ENCODE assay signal across 31 cellular contexts in the genomic region with DNA sequence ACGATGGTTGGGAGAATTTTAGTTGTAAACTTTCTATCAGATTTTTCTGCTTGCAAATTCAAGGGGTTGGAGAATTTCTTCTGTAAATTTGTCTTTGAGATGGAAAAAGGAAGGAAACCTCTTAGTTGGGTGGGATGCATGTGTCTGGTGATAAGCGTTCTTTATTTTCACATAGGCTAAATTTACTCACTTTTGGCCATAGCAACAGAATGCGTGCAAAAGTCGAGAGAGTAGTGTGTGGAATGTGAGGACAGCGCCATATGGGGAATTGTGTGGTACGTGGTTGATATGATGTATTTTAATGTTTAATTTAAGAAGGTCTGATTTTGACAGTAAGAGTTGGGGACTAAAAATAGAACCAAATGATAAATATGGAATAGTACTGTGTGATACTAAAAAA.
"Had no signal": no experiment of that assay in that cellular context is flagged by ENCODE, and none has a peak within 500 bp of the region (broad histone marks: within the 10 kb centered on the region; RNA-seq: fewer than 3 reads in every experiment).

No MANE protein-coding gene starts in this region.

- H3K27ac Mint-ChIP-seq: activated B cell treated with CpG ODN at 0.5 μM for 24 hours; activated CD8-positive, alpha-beta T cell treated with anti-CD3 and anti-CD28 coated beads for 36 hours; activated naive CD4-positive, alpha-beta T cell treated with anti-CD3 and anti-CD28 coated beads, Interleukin-2, amount 50 U/mL, for 24 hours; activated naive CD8-positive, alpha-beta T cell treated with anti-CD3 and anti-CD28 coated beads for 36 hours; activated naive CD8-positive, alpha-beta T cell treated with anti-CD3 and anti-CD28 coated beads, Interleukin-2, amount 50 U/mL, for 24 hours; activated T-helper 17 cell treated with anti-CD3 and anti-CD28 coated beads, Interleukin-2, amount 50 U/mL, for 72 hours; effector memory CD8-positive, alpha-beta T cell; T-cell; T-helper 1 cell treated with Interleukin-12 subunit alpha and Interleukin-12 subunit beta and Interleukin-4 antibody, amounts not matched to agents 30 μg/mL and 1 μg/mL, for 36 hours had no signal

- DNase-seq: activated B cell treated with CpG ODN at 0.5 μM for 24 hours; activated CD4-positive, alpha-beta T cell treated with anti-CD3 and anti-CD28 coated beads for 48 hours; activated CD4-positive, alpha-beta T cell treated with anti-CD3 and anti-CD28 coated beads, Interleukin-2, amount 50 U/mL, for 1 hour; activated CD4-positive, alpha-beta T cell treated with anti-CD3 and anti-CD28 coated beads, Interleukin-2, amount 50 U/mL, for 48 hours; activated CD8-positive, alpha-beta memory T cell treated with anti-CD3 and anti-CD28 coated beads for 24 hours; activated CD8-positive, alpha-beta T cell treated with anti-CD3 and anti-CD28 coated beads for 36 hours; activated effector memory CD4-positive, alpha-beta T cell treated with Interleukin-2 at 50 U/mL for 16 hours; activated gamma-delta T cell treated with Interleukin-2 at 50 U/mL for 16 hours; activated naive CD4-positive, alpha-beta T cell treated with Interleukin-2 at 50 U/mL for 16 hours; activated naive CD8-positive, alpha-beta T cell treated with anti-CD3 and anti-CD28 coated beads for 36 hours; activated naive CD8-positive, alpha-beta T cell treated with anti-CD3 and anti-CD28 coated beads, Interleukin-2, amount 50 U/mL, for 24 hours; activated T-cell treated with anti-CD3 and anti-CD28 coated beads, Interleukin-2, amount 50 U/mL, for 4 hours; adrenal gland; aorta; body of pancreas; caudate nucleus; cortex of kidney; dermis blood vessel endothelial cell; effector CD4-positive, alpha-beta T cell; effector memory CD8-positive, alpha-beta T cell; erythroblast; foreskin keratinocyte; gastrocnemius medialis; glutamatergic neuron; SW 1271; T-cell; T-helper 9 cell; WERI-Rb-1 had no signal

- H3K9me3 Mint-ChIP-seq: activated B cell treated with CpG ODN at 0.5 μM for 24 hours; activated T-cell treated with anti-CD3 and anti-CD28 coated beads, Interleukin-2, amount 50 U/mL, for 4 hours had no signal

- H3K4me3 Mint-ChIP-seq: activated B cell treated with CpG ODN at 0.5 μM for 24 hours; activated CD8-positive, alpha-beta T cell treated with anti-CD3 and anti-CD28 coated beads for 36 hours; activated naive CD4-positive, alpha-beta T cell treated with anti-CD3 and anti-CD28 coated beads, Interleukin-2, amount 50 U/mL, for 24 hours; activated naive CD8-positive, alpha-beta T cell treated with anti-CD3 and anti-CD28 coated beads for 36 hours; activated naive CD8-positive, alpha-beta T cell treated with anti-CD3 and anti-CD28 coated beads, Interleukin-2, amount 50 U/mL, for 24 hours; activated T-cell treated with anti-CD3 and anti-CD28 coated beads, Interleukin-2, amount 50 U/mL, for 4 hours; activated T-helper 17 cell treated with anti-CD3 and anti-CD28 coated beads, Interleukin-2, amount 50 U/mL, for 72 hours; effector memory CD8-positive, alpha-beta T cell; T-cell; T-helper 1 cell treated with Interleukin-12 subunit alpha and Interleukin-12 subunit beta and Interleukin-4 antibody, amounts not matched to agents 30 μg/mL and 1 μg/mL, for 36 hours had no signal

- H3K36me3 Mint-ChIP-seq: activated naive CD4-positive, alpha-beta T cell treated with anti-CD3 and anti-CD28 coated beads, Interleukin-2, amount 50 U/mL, for 24 hours; activated naive CD8-positive, alpha-beta T cell treated with anti-CD3 and anti-CD28 coated beads for 36 hours; T-cell had no signal

- H3K27me3 Mint-ChIP-seq: activated B cell treated with CpG ODN at 0.5 μM for 24 hours; activated CD8-positive, alpha-beta T cell treated with anti-CD3 and anti-CD28 coated beads for 36 hours; activated naive CD4-positive, alpha-beta T cell treated with anti-CD3 and anti-CD28 coated beads, Interleukin-2, amount 50 U/mL, for 24 hours; activated naive CD8-positive, alpha-beta T cell treated with anti-CD3 and anti-CD28 coated beads for 36 hours; activated naive CD8-positive, alpha-beta T cell treated with anti-CD3 and anti-CD28 coated beads, Interleukin-2, amount 50 U/mL, for 24 hours; activated T-helper 17 cell treated with anti-CD3 and anti-CD28 coated beads, Interleukin-2, amount 50 U/mL, for 72 hours; effector memory CD8-positive, alpha-beta T cell; T-cell had no signal

- H3K4me1 Mint-ChIP-seq: activated B cell treated with CpG ODN at 0.5 μM for 24 hours; activated naive CD4-positive, alpha-beta T cell treated with anti-CD3 and anti-CD28 coated beads, Interleukin-2, amount 50 U/mL, for 24 hours; activated naive CD8-positive, alpha-beta T cell treated with anti-CD3 and anti-CD28 coated beads for 36 hours; activated naive CD8-positive, alpha-beta T cell treated with anti-CD3 and anti-CD28 coated beads, Interleukin-2, amount 50 U/mL, for 24 hours; activated T-helper 17 cell treated with anti-CD3 and anti-CD28 coated beads, Interleukin-2, amount 50 U/mL, for 72 hours; T-cell had no signal
